ENCODE assay signal across 9 cellular contexts in genomic region chr10:31146496-31147219, GRCh38.
DNase-seq lines count a peak whose midpoint lies in the region; ATAC-seq lines count a peak whose summit lies in the region.
"Had no signal": no experiment of that assay in that cellular context is flagged by ENCODE, and none has a peak within 500 bp of the region (broad histone marks: within the 10 kb centered on the region; RNA-seq: fewer than 3 reads in every experiment).

No MANE protein-coding gene starts in this region.

- no peaks in the 10 kb centered on the region for H3K36me3 Mint-ChIP-seq in dendritic cell treated with granulocyte-macrophage colony-stimulating factor and Interleukin-4, amounts not matched to agents 40 ng/mL and 50 ng/mL, for 4 days (ENCODE audit: low read depth)
- H3K36me3 Mint-ChIP-seq in CD4-positive, alpha-beta memory T cell, result no peaks in the 10 kb centered on the region
- H3K36me3 Mint-ChIP-seq: activated naive CD4-positive, alpha-beta T cell treated with anti-CD3 and anti-CD28 coated beads, Interleukin-2, amount 10 ng/mL, durations not matched to agents 7 days and 5 days had no signal

- peaks cover 23% of the 10 kb centered on the region for H3K4me1 Mint-ChIP-seq in dendritic cell treated with granulocyte-macrophage colony-stimulating factor and Interleukin-4, amounts not matched to agents 40 ng/mL and 50 ng/mL, for 4 days (ENCODE audit: low read depth)
- H3K4me1 Mint-ChIP-seq in CD4-positive, alpha-beta memory T cell, result peaks cover 0 to 2% (median 0%) of the 10 kb centered on the region in 4 donors

- H3K4me3 ChIP-seq in BLaER1 (no peak overlapping the region), mucosa of rectum (ENCODE audit: low read length in 2 of 2) (no peak overlapping the region)
- H3K4me3 ChIP-seq in CD4-positive, alpha-beta memory T cell (ENCODE audit: low read length in 2 of 2), result no peak overlapping the region

- no peaks in the 10 kb centered on the region for H4K20me1 ChIP-seq in BLaER1

- H3K9ac ChIP-seq in BLaER1 (no peak overlapping the region), mucosa of rectum (ENCODE audit: low read depth in 1 of 2, low read length in 2 of 2) (peak overlapping the region in 1 of 2 donors; percentile 41)

- H3K36me3 ChIP-seq in BLaER1 (no peaks in the 10 kb centered on the region), mucosa of rectum (ENCODE audit: control insufficient read depth in 2 of 2, insufficient read depth in 2 of 2, low read length in 2 of 2) (no peaks in the 10 kb centered on the region)
- H3K36me3 ChIP-seq in CD4-positive, alpha-beta memory T cell (ENCODE audit: insufficient read depth, low read length), result no peaks in the 10 kb centered on the region

- POLR2A ChIA-PET in CD4-positive, alpha-beta memory T cell (lab: Charles Lee; ENCODE audit: partially characterized antibody), result no interaction called here

- H3K4me2 ChIP-seq in BLaER1, result peak overlapping the region; percentile 32

- H3K4me1 ChIP-seq in BLaER1 (peaks cover 36% of the 10 kb centered on the region), mucosa of rectum (ENCODE audit: control insufficient read depth in 2 of 2, insufficient read depth in 2 of 2, low read length in 2 of 2) (no peaks in the 10 kb centered on the region)
- no peaks in the 10 kb centered on the region for H3K4me1 ChIP-seq in CD4-positive, alpha-beta memory T cell (ENCODE audit: insufficient read depth, low read length)

- H3K27me3 ChIP-seq in BLaER1, result no peaks in the 10 kb centered on the region
- no peaks in the 10 kb centered on the region for H3K27me3 ChIP-seq in mucosa of rectum (ENCODE audit: control insufficient read depth in 2 of 2, insufficient read depth in 2 of 2, low read length in 2 of 2)
- H3K27me3 ChIP-seq in CD4-positive, alpha-beta memory T cell (ENCODE audit: insufficient read depth, low read length), result no peaks in the 10 kb centered on the region

- no peaks in the 10 kb centered on the region for H3K9me3 Mint-ChIP-seq in dendritic cell treated with granulocyte-macrophage colony-stimulating factor and Interleukin-4, amounts not matched to agents 40 ng/mL and 50 ng/mL, for 4 days
- no peaks in the 10 kb centered on the region for H3K9me3 Mint-ChIP-seq in CD4-positive, alpha-beta memory T cell
- H3K9me3 Mint-ChIP-seq: activated naive CD4-positive, alpha-beta T cell treated with anti-CD3 and anti-CD28 coated beads, Interleukin-2, amount 10 ng/mL, durations not matched to agents 7 days and 5 days had no signal

- peaks cover 12% of the 10 kb centered on the region for H3K27me3 Mint-ChIP-seq in dendritic cell treated with granulocyte-macrophage colony-stimulating factor and Interleukin-4, amounts not matched to agents 40 ng/mL and 50 ng/mL, for 4 days
- peaks cover 0 to 7% of the 10 kb centered on the region in 2 donors for H3K27me3 Mint-ChIP-seq in CD4-positive, alpha-beta memory T cell
- H3K27me3 Mint-ChIP-seq: activated naive CD4-positive, alpha-beta T cell treated with anti-CD3 and anti-CD28 coated beads, Interleukin-2, amount 10 ng/mL, durations not matched to agents 7 days and 5 days had no signal

- peak; percentile 33 for DNase-seq in NCI-H226
- no peak for DNase-seq in NCI-H1417 treated with DMSO at 0.1 percent for 48 hours (lab: John Stamatoyannopoulos, UW)
- no peak for DNase-seq in CD4-positive, alpha-beta memory T cell
- no peak for DNase-seq in OCI-M1 (lab: John Stamatoyannopoulos, UW)
- DNase-seq: activated naive CD4-positive, alpha-beta T cell treated with anti-CD3 and anti-CD28 coated beads, Interleukin-2, amount 10 ng/mL, durations not matched to agents 7 days and 5 days had no signal

- no peak for ATAC-seq in GM21360 (IDR thresholded peaks at IDR 0.05; ENCODE audit: unreplicated experiment)

- peak overlapping the region; percentile 35 for H3K27ac Mint-ChIP-seq in dendritic cell treated with granulocyte-macrophage colony-stimulating factor and Interleukin-4, amounts not matched to agents 40 ng/mL and 50 ng/mL, for 4 days
- no peak overlapping the region for H3K27ac Mint-ChIP-seq in CD4-positive, alpha-beta memory T cell
- H3K27ac Mint-ChIP-seq: activated naive CD4-positive, alpha-beta T cell treated with anti-CD3 and anti-CD28 coated beads, Interleukin-2, amount 10 ng/mL, durations not matched to agents 7 days and 5 days had no signal

- CTCF ChIA-PET in CD4-positive, alpha-beta memory T cell (lab: Charles Lee; ENCODE audit: partially characterized antibody), result no interaction called here

- H3K27ac ChIP-seq in BLaER1, result no peak overlapping the region
- peak overlapping the region; percentile 27 to 63 for H3K27ac ChIP-seq in mucosa of rectum (ENCODE audit: low read depth in 2 of 2, low read length in 2 of 2)
- no peak overlapping the region for H3K27ac ChIP-seq in CD4-positive, alpha-beta memory T cell (ENCODE audit: low read depth, low read length)

- intact Hi-C loops in dendritic cell treated with granulocyte-macrophage colony-stimulating factor and Interleukin-4, amounts not matched to agents 40 ng/mL and 50 ng/mL, for 4 days (cut with micrococcal nuclease), result no loop called here
- intact Hi-C loops in CD4-positive, alpha-beta memory T cell (cut with micrococcal nuclease), result no loop called here

- peak overlapping the region; percentile 33 for H3K4me3 Mint-ChIP-seq in dendritic cell treated with granulocyte-macrophage colony-stimulating factor and Interleukin-4, amounts not matched to agents 40 ng/mL and 50 ng/mL, for 4 days
- no peak overlapping the region for H3K4me3 Mint-ChIP-seq in CD4-positive, alpha-beta memory T cell
- H3K4me3 Mint-ChIP-seq: activated naive CD4-positive, alpha-beta T cell treated with anti-CD3 and anti-CD28 coated beads, Interleukin-2, amount 10 ng/mL, durations not matched to agents 7 days and 5 days had no signal

- H3K9me3 ChIP-seq in BLaER1, result no peaks in the 10 kb centered on the region
- H3K9me3 ChIP-seq in mucosa of rectum (ENCODE audit: control insufficient read depth in 2 of 2, low read length in 2 of 2), result no peaks in the 10 kb centered on the region
- H3K9me3 ChIP-seq in CD4-positive, alpha-beta memory T cell (ENCODE audit: control insufficient read depth in 1 of 2, low read length in 2 of 2), result no peaks in the 10 kb centered on the region

Comparison
In these comparisons a context has a peak if more than half of its experiments do, and no peak if none do; other contexts are left out.
1. H3K27ac ChIP-seq: peak in mucosa of rectum (2 of 2); none in BLaER1 (single experiment) and CD4-positive, alpha-beta memory T cell (single experiment).